8 cellular contexts compared by ENCODE assay signal in genomic region chr17:72122668-72123495, GRCh38. TPM values are rescaled to one million over a fixed set of nuclear protein-coding genes. Genes with fewer than 3 reads are reported as not detected.
DNase-seq lines count a peak whose midpoint lies in the region; ATAC-seq and TF ChIP-seq lines count a peak whose summit lies in the region.

No MANE protein-coding gene starts in this region.

- peak overlapping the region; percentile 71 for H3K4me3 ChIP-seq in Caco-2 (ENCODE audit: low read depth, low read length)
- H3K4me3 ChIP-seq in IMR-90 (ENCODE audit: insufficient read depth, low read depth, low read length): peak overlapping the region; percentile 95
- peak overlapping the region; percentile 75 for H3K4me3 ChIP-seq in endodermal cell (ENCODE audit: low read length)
- H3K4me3 ChIP-seq in neural progenitor cell: peak overlapping the region; percentile 87

- peaks cover 32% of the 10 kb centered on the region for H3F3A ChIP-seq in neural progenitor cell (ENCODE audit: low read depth)

- peaks cover 58% of the 10 kb centered on the region for H3K36me3 Mint-ChIP-seq in Caco-2 (ENCODE audit: insufficient read depth, unreplicated experiment)
- H3K36me3 Mint-ChIP-seq in endodermal cell (ENCODE audit: low read depth): no peaks in the 10 kb centered on the region
- peaks cover 10% of the 10 kb centered on the region for H3K36me3 Mint-ChIP-seq in neural progenitor cell

- H3K14ac ChIP-seq in IMR-90 (replicated peaks; ENCODE audit: low read depth, low read length): peak overlapping the region; percentile 79

- no peaks in the 10 kb centered on the region for H3K9me3 ChIP-seq in Caco-2
- no peaks in the 10 kb centered on the region for H3K9me3 ChIP-seq in IMR-90 (ENCODE audit: control insufficient read depth, insufficient read depth, low read length)
- H3K9me3 ChIP-seq in endodermal cell (ENCODE audit: control insufficient read depth, low read length): no peaks in the 10 kb centered on the region
- no peaks in the 10 kb centered on the region for H3K9me3 ChIP-seq in neural progenitor cell (ENCODE audit: low read depth)

- 3% methylated on average over 24 of the region's 55 CpGs; no CpG with 5 or more reads in 1 of the 2 experiments for WGBS in IMR-90 (ENCODE audit: extremely low coverage in 2 of 2, insufficient read length in 1 of 2), 2 experiments
- 16 to 28% methylated on average over 36 to 55 of the region's 55 CpGs for WGBS in endodermal cell (ENCODE audit: insufficient coverage in 1 of 2, insufficient read length in 1 of 2), 2 experiments

- H3K27ac ChIP-seq in IMR-90 (ENCODE audit: insufficient read depth, low read length) (peak overlapping the region; percentile 96), endodermal cell (ENCODE audit: low read depth, low read length) (no peak overlapping the region), neural progenitor cell (no peak overlapping the region)

- H3K79me1 ChIP-seq in IMR-90 (ENCODE audit: low read depth in 1 of 2, low read length in 2 of 2): peaks cover 3 to 25% of the 10 kb centered on the region in 2 experiments; a peak in 3 of 4 replicates

- peak overlapping the region; percentile 81 for H3K4ac ChIP-seq in IMR-90 (ENCODE audit: low read depth, low read length)

- dilution Hi-C loops in IMR-90 (cut with HindIII; ENCODE audit: low sequenced_read_pairs, unreplicated experiment): no loop called here

- ATAC-seq in IMR-90 (ENCODE audit: low read depth) (peak; percentile 2; the same call in 1 of the 2 replicates), HG02759 (IDR thresholded peaks at IDR 0.05; ENCODE audit: unreplicated experiment) (no peak)

- H3K9ac ChIP-seq in IMR-90 (ENCODE audit: low read depth, low read length) (peak overlapping the region; percentile 95), endodermal cell (ENCODE audit: extremely low read depth, low read length, poor library complexity, severe bottlenecking) (no peak overlapping the region), neural progenitor cell (no peak overlapping the region)

- TF ChIP-seq RAD21 in IMR-90 (IDR thresholded peaks at IDR 0.05; ENCODE audit: low read length): 0 out of 2 replicates have a peak, but pooled peaks have one; percentile 7

- peak overlapping the region; percentile 85 for H2AFZ ChIP-seq in IMR-90 (replicated peaks; ENCODE audit: low read length, poor library complexity)
- no peak overlapping the region for H2AFZ ChIP-seq in neural progenitor cell (replicated peaks)

- CTCF ChIA-PET in Caco-2 (lab: Charles Lee): no interaction called here
- CTCF ChIA-PET in IMR-90 (lab: Yijun Ruan, JAX): no interaction called here

- peak overlapping the region; percentile 98 for H3K23ac ChIP-seq in IMR-90 (ENCODE audit: low read depth, low read length)

- peak overlapping the region; percentile 78 for H4K5ac ChIP-seq in IMR-90 (ENCODE audit: low read depth, low read length)

- H3K56ac ChIP-seq in IMR-90 (ENCODE audit: extremely low read depth, insufficient read depth, low read length): peak overlapping the region; percentile 73

- 0 out of 3 replicates have a peak overlapping the region, but pooled peaks have one; percentile 6 for H2BK15ac ChIP-seq in IMR-90 (ENCODE audit: low read depth, low read length)

- H4K91ac ChIP-seq in IMR-90 (ENCODE audit: insufficient read depth, low read depth, low read length): peak overlapping the region; percentile 68

- peak; percentile 43 for TF ChIP-seq POLR2A in IMR-90 (IDR thresholded peaks at IDR 0.05; ENCODE audit: low read depth, low read length)

- H3K27ac Mint-ChIP-seq in Caco-2 (ENCODE audit: unreplicated experiment) (peak overlapping the region; percentile 65), endodermal cell (no peak overlapping the region), neural progenitor cell (peak overlapping the region; percentile 1)

- H3K9me3 Mint-ChIP-seq in Caco-2 (ENCODE audit: unreplicated experiment) (no peaks in the 10 kb centered on the region), endodermal cell (no peaks in the 10 kb centered on the region), neural progenitor cell (peaks cover 3% of the 10 kb centered on the region)

- H2BK5ac ChIP-seq in IMR-90 (ENCODE audit: low read depth, low read length, poor library complexity, severe bottlenecking): peak overlapping the region; percentile 89

- H3K4me1 ChIP-seq in Caco-2 (peaks cover 25% of the 10 kb centered on the region), IMR-90 (ENCODE audit: control insufficient read depth, insufficient read depth, low read length) (peaks cover 24% of the 10 kb centered on the region), endodermal cell (ENCODE audit: control insufficient read depth, insufficient read depth, low read length) (peaks cover 5% of the 10 kb centered on the region), neural progenitor cell (peaks cover 60% of the 10 kb centered on the region)

- H3K4me1 Mint-ChIP-seq in Caco-2 (ENCODE audit: low read depth, unreplicated experiment) (peaks cover 19% of the 10 kb centered on the region), endodermal cell (peaks cover 37% of the 10 kb centered on the region), neural progenitor cell (peaks cover 59% of the 10 kb centered on the region)

- peak overlapping the region; percentile 80 for H2BK120ac ChIP-seq in IMR-90 (ENCODE audit: low read depth, low read length)

- H4K20me1 ChIP-seq in IMR-90 (ENCODE audit: insufficient read depth, low read length) (peaks cover 8% of the 10 kb centered on the region), neural progenitor cell (ENCODE audit: low read depth) (peaks cover 26% of the 10 kb centered on the region)

- H3K27me3 Mint-ChIP-seq in Caco-2 (ENCODE audit: insufficient read depth, unreplicated experiment) (no peaks in the 10 kb centered on the region), endodermal cell (ENCODE audit: insufficient read depth) (peaks cover 84% of the 10 kb centered on the region), neural progenitor cell (ENCODE audit: insufficient read depth, low read depth) (peaks cover 33% of the 10 kb centered on the region)

- H3K18ac ChIP-seq in IMR-90 (ENCODE audit: low read depth, low read length): peak overlapping the region; percentile 55

- peaks cover 5% of the 10 kb centered on the region; the same call in 1 of the 2 replicates for H3K9me1 ChIP-seq in IMR-90 (ENCODE audit: insufficient read depth, low read length)

- peak; percentile 43 to 80 for DNase-seq in Caco-2
- peak; percentile 68 for DNase-seq in IMR-90
- DNase-seq in endodermal cell: peak; percentile 89
- DNase-seq in neural progenitor cell (ENCODE audit: low spot score): peak; percentile 75
- no peak for DNase-seq in DMS114 treated with DMSO at 0.1 percent for 48 hours (lab: John Stamatoyannopoulos, UW; ENCODE audit: unreplicated experiment)
- no peak for DNase-seq in RKO (ENCODE audit: low spot score)
- no peak for DNase-seq in Kasumi-1 (lab: John Stamatoyannopoulos, UW)

- H3K4me2 ChIP-seq in IMR-90 (ENCODE audit: low read depth, low read length) (peak overlapping the region; percentile 90), neural progenitor cell (peak overlapping the region; percentile 96)

- H3K27me3 ChIP-seq in Caco-2 (replicated peaks; ENCODE audit: control insufficient read depth, insufficient read depth, low read length) (no peaks in the 10 kb centered on the region), IMR-90 (ENCODE audit: control insufficient read depth, insufficient read depth, low read length) (peaks cover 3% of the 10 kb centered on the region; the same call in 1 of the 2 replicates), endodermal cell (ENCODE audit: control insufficient read depth, insufficient read depth, low read length, poor library complexity, severe bottlenecking) (peaks cover 69% of the 10 kb centered on the region), neural progenitor cell (peaks cover 26% of the 10 kb centered on the region)

- BruUV-seq in Caco-2 (replicated peaks; lab: Mats Ljungman, UMichigan): TSS peak; percentile 61
- no TSS peak for BruUV-seq in IMR-90 (replicated peaks; lab: Mats Ljungman, UMichigan)

- peak overlapping the region; percentile 81 for H2AK9ac ChIP-seq in IMR-90 (replicated peaks; ENCODE audit: low read depth, low read length, poor library complexity)

- TF ChIP-seq CTCF in Caco-2 (IDR thresholded peaks at IDR 0.05; ENCODE audit: insufficient read depth in 1 of 2, low read depth in 1 of 2, low read length in 1 of 2, severe bottlenecking in 1 of 2, unreplicated experiment in 1 of 2) (no peak), IMR-90 (conservative IDR thresholded peaks at IDR 0.05; ENCODE audit: low read depth, low read length) (no peak; the same call in 1 of the 2 replicates), endodermal cell (conservative IDR thresholded peaks at IDR 0.05) (no peak), neural progenitor cell (IDR thresholded peaks at IDR 0.05) (no peak)

- POLR2A ChIA-PET in Caco-2 (lab: Charles Lee) (no interaction called here), IMR-90 (lab: Charles Lee; ENCODE audit: unreplicated experiment) (interaction anchor here (0.7 to 0.8 kb wide), 2 partner anchors 414 to 1193 kb away, joined by 3 to 10 read pairs; no protein-coding TSS in a partner anchor)

- H3K4me3 Mint-ChIP-seq in Caco-2 (ENCODE audit: unreplicated experiment): peak overlapping the region; percentile 84
- peak overlapping the region; percentile 58 for H3K4me3 Mint-ChIP-seq in endodermal cell
- H3K4me3 Mint-ChIP-seq in neural progenitor cell: peak overlapping the region; percentile 100

- H3K36me3 ChIP-seq in Caco-2 (ENCODE audit: control insufficient read depth, insufficient read depth, low read length) (peaks cover 1% of the 10 kb centered on the region; the same call in 1 of the 2 replicates), IMR-90 (ENCODE audit: control insufficient read depth, insufficient read depth, low read length) (peaks cover 19% of the 10 kb centered on the region), endodermal cell (ENCODE audit: control insufficient read depth, insufficient read depth, low read length) (no peaks in the 10 kb centered on the region), neural progenitor cell (peaks cover 9% of the 10 kb centered on the region)

- peak overlapping the region; percentile 20 for H2BK20ac ChIP-seq in IMR-90 (ENCODE audit: low read depth, low read length)

- in situ Hi-C loops in IMR-90 (cut with MboI; ENCODE audit: low sequenced_read_pairs): no loop called here

- H3K79me2 ChIP-seq in neural progenitor cell (ENCODE audit: low read depth): peaks cover 36% of the 10 kb centered on the region

- peak overlapping the region; percentile 35; the same call in 1 of the 2 replicates for H2AK5ac ChIP-seq in IMR-90 (ENCODE audit: low read depth, low read length)

- H4K8ac ChIP-seq in IMR-90 (ENCODE audit: low read depth in 2 of 2, low read length in 2 of 2): peak overlapping the region; percentile 35 to 69

- intact Hi-C loops in Caco-2 (cut with micrococcal nuclease; ENCODE audit: unreplicated experiment): loop anchor here (5.0 kb wide), 3 partner anchors 289 to 394 kb away; no protein-coding TSS in a partner anchor
- intact Hi-C loops in IMR-90 (cut with micrococcal nuclease): loop anchor here (1.0 to 5.0 kb wide), 3 partner anchors 69 to 309 kb away; no protein-coding TSS in a partner anchor

RNA-seq across cellular contexts. Expression of gene SOX9, which starts 2.1 kb away (rescaled TPM):
- total RNA-seq in Caco-2 (2022): 46.2 and 51.5 TPM in 2 replicates
- 4.1 and 8.3 TPM in 2 replicates for total RNA-seq in IMR-90 (2012; rRNA removed)
- 12.7 and 17.6 TPM in 2 replicates for polyA plus RNA-seq in IMR-90 (2012; rRNA removed)
- polyA plus RNA-seq in IMR-90 (2012; cell fraction: cytosol; rRNA removed): 12.5 and 21.1 TPM in 2 replicates
- 31.6 and 43.9 TPM in 2 replicates for polyA plus RNA-seq in IMR-90 (2012; cell fraction: nucleus; rRNA removed; ENCODE audit: low replicate concordance)
- total RNA-seq in endodermal cell: 1 to 10 TPM in 1 of 2 donors, under 1 TPM in 1; 0.46 to 1.3 TPM
- polyA plus RNA-seq in endodermal cell (2013, experiment 1 of 2): 35.3 TPM
- polyA plus RNA-seq in endodermal cell (2013, experiment 2 of 2): 32.2 TPM
- 10.6 and 12.7 TPM in 2 replicates for total RNA-seq in neural progenitor cell (ENCODE audit: low replicate concordance)

Comparison
In these comparisons a context has a peak if more than half of its experiments do, and no peak if none do; other contexts are left out.
1. DNase-seq: peak in Caco-2 (2 of 2), IMR-90 (single experiment), endodermal cell (single experiment) and neural progenitor cell (single experiment); none in DMS114 treated with DMSO at 0.1 percent for 48 hours (single experiment), RKO (single experiment) and Kasumi-1 (0 of 2).
2. Peak in every context shown above with its lines, with median percentiles within 50 percentile points of each other: H3K4me3 ChIP-seq and H3K4me3 Mint-ChIP-seq.